ENCODE assay signal across 19 cellular contexts in genomic region chr16:63928421-63928820, GRCh38.
"Had no signal": no experiment of that assay in that cellular context is flagged by ENCODE, and none has a peak within 500 bp of the region (broad histone marks: within the 10 kb centered on the region; RNA-seq: fewer than 3 reads in every experiment).

No MANE protein-coding gene starts in this region.

- H3K4me3 Mint-ChIP-seq: mesothelial cell of epicardium; naive B cell; naive thymus-derived CD8-positive, alpha-beta T cell had no signal

- H3K27me3 ChIP-seq: dorsolateral prefrontal cortex, esophagus muscularis mucosa, foreskin keratinocyte, gastroesophageal sphincter, heart left ventricle, left lung had no signal

- H3K9me3 ChIP-seq: lower lobe of right lung, mucosa of descending colon had no signal

- H3K36me3 ChIP-seq: esophagus muscularis mucosa, gastroesophageal sphincter, heart left ventricle, left lung, lower lobe of right lung had no signal

- H3K4me1 ChIP-seq: esophagus muscularis mucosa, foreskin keratinocyte, gastroesophageal sphincter, heart left ventricle, left lung, lower lobe of right lung had no signal

- H3K27ac ChIP-seq: coronary artery, esophagus muscularis mucosa, foreskin keratinocyte, gastroesophageal sphincter, heart left ventricle, left lung, lower lobe of right lung had no signal

- H3K4me1 Mint-ChIP-seq: mesothelial cell of epicardium; naive B cell; naive thymus-derived CD8-positive, alpha-beta T cell had no signal

- H3K36me3 Mint-ChIP-seq: naive B cell had no signal

- ATAC-seq: foreskin keratinocyte; gastroesophageal sphincter; heart left ventricle; left cardiac atrium; left lung; left ventricle myocardium superior; lower lobe of right lung; mucosa of descending colon; naive thymus-derived CD8-positive, alpha-beta T cell had no signal

- DNase-seq: dermis blood vessel endothelial cell; effector CD4-positive, alpha-beta T cell; effector memory CD4-positive, alpha-beta T cell; foreskin keratinocyte; heart left ventricle; hippocampal formation; left cardiac atrium; left lung; left ventricle myocardium superior; lower lobe of right lung; mesenchymal stem cell; mucosa of descending colon; naive B cell; naive thymus-derived CD8-positive, alpha-beta T cell had no signal

- H3K4me3 ChIP-seq: coronary artery, dorsolateral prefrontal cortex, esophagus muscularis mucosa, gastroesophageal sphincter, heart left ventricle, left lung, lower lobe of right lung, mucosa of descending colon had no signal

- H3K27ac Mint-ChIP-seq: mesothelial cell of epicardium; naive B cell; naive thymus-derived CD8-positive, alpha-beta T cell had no signal

- H3K27me3 Mint-ChIP-seq: naive B cell; naive thymus-derived CD8-positive, alpha-beta T cell had no signal
